Comparison of ENCODE assay signal across 33 cellular contexts in genomic region chr2:120303177-120303576, GRCh38. TPM values are rescaled to one million over a fixed set of nuclear protein-coding genes. Genes with fewer than 3 reads are reported as not detected.
DNase-seq lines count a peak whose midpoint lies in the region; ATAC-seq lines count a peak whose summit lies in the region.
"Had no signal": no experiment of that assay in that cellular context is flagged by ENCODE, and none has a peak within 500 bp of the region (broad histone marks: within the 10 kb centered on the region; RNA-seq: fewer than 3 reads in every experiment).

No MANE protein-coding gene starts in this region.

- H3K9me3 ChIP-seq in BLaER1 treated with 17β-estradiol and CSF1 and Interleukin-3, amounts not matched to agents 10 nM and 100 nM (replicated peaks in 1 of 11): no peaks in the 10 kb centered on the region
- H3K9me3 ChIP-seq: colonic mucosa, heart left ventricle, MG63, mucosa of descending colon, right lobe of liver, testis had no signal

- peak overlapping the region in 9 of 11 experiments; percentile 61 to 93 (median 69); a peak in 17 of 22 replicates for H3K4me2 ChIP-seq in BLaER1 treated with 17β-estradiol and CSF1 and Interleukin-3, amounts not matched to agents 10 nM and 100 nM

- peak overlapping the region in 1 of 11 experiments; percentile 25; a peak in 2 of 22 replicates for H3K9ac ChIP-seq in BLaER1 treated with 17β-estradiol and CSF1 and Interleukin-3, amounts not matched to agents 10 nM and 100 nM
- H3K9ac ChIP-seq: GM23248 had no signal

- peak overlapping the region; percentile 60 for H3K27ac Mint-ChIP-seq in T-helper 1 cell treated with Interleukin-12 subunit alpha and Interleukin-12 subunit beta and Interleukin-4 antibody, amounts not matched to agents 30 μg/mL and 1 μg/mL, for 36 hours
- peak overlapping the region in 2 of 10 donors; percentile 58 to 84 for H3K27ac Mint-ChIP-seq in naive thymus-derived CD8-positive, alpha-beta T cell
- H3K27ac Mint-ChIP-seq: activated B cell treated with CpG ODN at 0.5 μM for 24 hours; CD4-positive, alpha-beta T cell; effector memory CD8-positive, alpha-beta T cell; progenitor cell of endocrine pancreas had no signal

- no peak overlapping the region for H3K4me3 ChIP-seq in BLaER1 treated with 17β-estradiol and CSF1 and Interleukin-3, amounts not matched to agents 10 nM and 100 nM
- H3K4me3 ChIP-seq: colonic mucosa, GM23248, heart left ventricle, lung, MG63, mucosa of descending colon, right lobe of liver, testis had no signal

- peaks cover 18% of the 10 kb centered on the region for H3K4me1 Mint-ChIP-seq in T-helper 1 cell treated with Interleukin-12 subunit alpha and Interleukin-12 subunit beta and Interleukin-4 antibody, amounts not matched to agents 30 μg/mL and 1 μg/mL, for 36 hours (ENCODE audit: low read depth)
- peaks cover 10 to 15% (median 12%) of the 10 kb centered on the region in 4 donors for H3K4me1 Mint-ChIP-seq in naive thymus-derived CD8-positive, alpha-beta T cell

- H3K4me3 Mint-ChIP-seq in T-helper 1 cell treated with Interleukin-12 subunit alpha and Interleukin-12 subunit beta and Interleukin-4 antibody, amounts not matched to agents 30 μg/mL and 1 μg/mL, for 36 hours: no peak overlapping the region
- H3K4me3 Mint-ChIP-seq in naive thymus-derived CD8-positive, alpha-beta T cell: peak overlapping the region in 7 of 10 donors; percentile 14 to 70 (median 50)
- H3K4me3 Mint-ChIP-seq: activated B cell treated with CpG ODN at 0.5 μM for 24 hours; CD4-positive, alpha-beta T cell; effector memory CD8-positive, alpha-beta T cell; neural crest cell had no signal

- POLR2A ChIA-PET in naive thymus-derived CD8-positive, alpha-beta T cell (lab: Charles Lee): interaction anchor here (0.6 to 1.8 kb wide), 2 partner anchors 51 to 96 kb away, joined by 3 to 4 read pairs; partner anchors contain the start of gene RALB

- no peaks in the 10 kb centered on the region for H3K27me3 Mint-ChIP-seq in T-helper 1 cell treated with Interleukin-12 subunit alpha and Interleukin-12 subunit beta and Interleukin-4 antibody, amounts not matched to agents 30 μg/mL and 1 μg/mL, for 36 hours (ENCODE audit: low read depth)
- H3K27me3 Mint-ChIP-seq in naive thymus-derived CD8-positive, alpha-beta T cell: peaks cover 0 to 10% (median 0%) of the 10 kb centered on the region in 5 donors
- H3K27me3 Mint-ChIP-seq: activated B cell treated with CpG ODN at 0.5 μM for 24 hours; CD4-positive, alpha-beta T cell; effector memory CD8-positive, alpha-beta T cell had no signal

- DNase-seq in T-helper 1 cell: no peak
- peak; percentile 73 for DNase-seq in NCI-H82 treated with DMSO at 0.1 percent for 48 hours (lab: John Stamatoyannopoulos, UW; ENCODE audit: unreplicated experiment)
- no peak for DNase-seq in naive thymus-derived CD8-positive, alpha-beta T cell
- no peak for DNase-seq in inferior parietal cortex (ENCODE audit: extremely low spot score)
- DNase-seq in effector CD8-positive, alpha-beta T cell (lab: John Stamatoyannopoulos, UW): no peak
- DNase-seq: 8988T; activated B cell treated with CpG ODN at 0.5 μM for 24 hours; activated gamma-delta T cell; amygdala; CD4-positive, alpha-beta T cell; colonic mucosa; effector memory CD8-positive, alpha-beta T cell; foreskin fibroblast; GM23248; heart left ventricle; KG1; MG63; mucosa of descending colon; NCI-H1105 treated with DMSO at 0.1 percent for 48 hours; NCI-H2081; NCI-H446 treated with DMSO at 0.1 percent for 48 hours; right lobe of liver; SHP77; stimulated activated CD4-positive, alpha-beta T cell treated with anti-CD3 and anti-CD28 coated beads, Interleukin-4, amount 100 ng/mL, for 24 hours; stimulated activated naive CD4-positive, alpha-beta T cell; testis had no signal

- H3K27ac ChIP-seq in BLaER1 treated with 17β-estradiol and CSF1 and Interleukin-3, amounts not matched to agents 10 nM and 100 nM: 0 out of 22 replicates have a peak overlapping the region, but pooled peaks of 1 of the 11 experiments have one; percentile 33
- H3K27ac ChIP-seq: colonic mucosa, GM23248, heart left ventricle, right lobe of liver, testis had no signal

- H3K27me3 ChIP-seq in BLaER1 treated with 17β-estradiol and CSF1 and Interleukin-3, amounts not matched to agents 10 nM and 100 nM: no peaks in the 10 kb centered on the region
- H3K27me3 ChIP-seq: colonic mucosa, heart left ventricle, MG63, right lobe of liver, testis had no signal

- H3K4me1 ChIP-seq in BLaER1 treated with 17β-estradiol and CSF1 and Interleukin-3, amounts not matched to agents 10 nM and 100 nM: peaks cover 24 to 37% (median 33%) of the 10 kb centered on the region in 10 experiments
- H3K4me1 ChIP-seq: colonic mucosa, heart left ventricle, right lobe of liver, testis had no signal

- no peak for ATAC-seq in naive thymus-derived CD8-positive, alpha-beta T cell
- ATAC-seq in HG03025 (IDR thresholded peaks at IDR 0.05; ENCODE audit: low FRiP score, unreplicated experiment): no peak
- ATAC-seq: effector memory CD8-positive, alpha-beta T cell; esophagus mucosa; heart left ventricle; mucosa of descending colon; right lobe of liver had no signal

- peaks cover 0 to 32% (median 0%) of the 10 kb centered on the region in 11 experiments; a peak in 4 of 22 replicates for H4K20me1 ChIP-seq in BLaER1 treated with 17β-estradiol and CSF1 and Interleukin-3, amounts not matched to agents 10 nM and 100 nM

- H3K36me3 ChIP-seq in BLaER1 treated with 17β-estradiol and CSF1 and Interleukin-3, amounts not matched to agents 10 nM and 100 nM: peaks cover 0 to 48% (median 4%) of the 10 kb centered on the region in 11 experiments; a peak in 12 of 22 replicates
- H3K36me3 ChIP-seq: colonic mucosa had no signal

- H3K9me3 Mint-ChIP-seq in T-helper 1 cell treated with Interleukin-12 subunit alpha and Interleukin-12 subunit beta and Interleukin-4 antibody, amounts not matched to agents 30 μg/mL and 1 μg/mL, for 36 hours: no peaks in the 10 kb centered on the region
- H3K9me3 Mint-ChIP-seq in naive thymus-derived CD8-positive, alpha-beta T cell: no peaks in the 10 kb centered on the region
- H3K9me3 Mint-ChIP-seq: activated B cell treated with CpG ODN at 0.5 μM for 24 hours; CD4-positive, alpha-beta T cell; effector memory CD8-positive, alpha-beta T cell; neural crest cell had no signal

- H3K36me3 Mint-ChIP-seq in T-helper 1 cell treated with Interleukin-12 subunit alpha and Interleukin-12 subunit beta and Interleukin-4 antibody, amounts not matched to agents 30 μg/mL and 1 μg/mL, for 36 hours (ENCODE audit: low read depth): peaks cover 55% of the 10 kb centered on the region
- H3K36me3 Mint-ChIP-seq in naive thymus-derived CD8-positive, alpha-beta T cell: peaks cover 4 to 12% (median 5%) of the 10 kb centered on the region in 3 donors

RNA-seq across cellular contexts. Expression of gene INHBB, which starts 42.8 kb away (rescaled TPM):
- total RNA-seq in naive thymus-derived CD8-positive, alpha-beta T cell: not detected
- not detected for polyA plus RNA-seq in naive thymus-derived CD8-positive, alpha-beta T cell
- total RNA-seq: activated B cell treated with CpG ODN at 0.5 μM for 24 hours; CD4-positive, alpha-beta T cell; progenitor cell of endocrine pancreas had no signal

RNA-seq across cellular contexts. Expression of gene RALB, which starts 50.5 kb away (rescaled TPM):
- total RNA-seq in naive thymus-derived CD8-positive, alpha-beta T cell: 10 to 100 TPM; 12.3 to 13.8 TPM
- 10 to 100 TPM; 17.6 to 25.8 (median 19.1) TPM for polyA plus RNA-seq in naive thymus-derived CD8-positive, alpha-beta T cell
